5 cellular contexts compared by ENCODE assay signal in genomic region chr12:94322346-94322745, GRCh38.
"Had no signal": no experiment of that assay in that cellular context is flagged by ENCODE, and none has a peak within 500 bp of the region (broad histone marks: within the 10 kb centered on the region; RNA-seq: fewer than 3 reads in every experiment).

No MANE protein-coding gene starts in this region.

- DNase-seq: H9, HCEC 1CT, IMR-90 had no signal

- H3K4me3 ChIP-seq: GM23338, K562 had no signal
